Comparison of ENCODE assay signal across 16 cellular contexts in genomic region chr2:108106746-108107145, GRCh38.
"Had no signal": no experiment of that assay in that cellular context is flagged by ENCODE, and none has a peak within 500 bp of the region (broad histone marks: within the 10 kb centered on the region; RNA-seq: fewer than 3 reads in every experiment).

No MANE protein-coding gene starts in this region.

- DNase-seq: activated CD4-positive, CD25-positive, alpha-beta regulatory T cell treated with anti-CD3 and anti-CD28 coated beads, Interleukin-2, amount 50 U/mL, for 72 hours; activated naive CD4-positive, alpha-beta T cell treated with anti-CD3 and anti-CD28 coated beads, Interleukin-2, amount 50 U/mL, for 16 hours; endodermal cell; gastrocnemius medialis; heart right ventricle; immature natural killer cell; lower lobe of right lung; right cardiac atrium; small intestine; stimulated activated CD4-positive, alpha-beta T cell treated with anti-CD3 and anti-CD28 coated beads, Interleukin-4, amount 100 ng/mL, for 24 hours; stimulated activated naive CD4-positive, alpha-beta T cell; T1000; tibial artery had no signal

- H3K4me3 ChIP-seq: gastrocnemius medialis, heart right ventricle, lower lobe of right lung, prostate gland, tibial artery had no signal

- H3K36me3 Mint-ChIP-seq: immature natural killer cell, mesothelial cell of epicardium had no signal

- H3K27ac Mint-ChIP-seq: activated T-helper 17 cell treated with anti-CD3 and anti-CD28 coated beads, Interleukin-2, amount 50 U/mL, for 72 hours; endodermal cell; immature natural killer cell; mesothelial cell of epicardium had no signal

- H3K4me3 Mint-ChIP-seq: activated T-helper 17 cell treated with anti-CD3 and anti-CD28 coated beads, Interleukin-2, amount 50 U/mL, for 72 hours; endodermal cell; immature natural killer cell; mesothelial cell of epicardium had no signal

- H3K4me1 Mint-ChIP-seq: activated T-helper 17 cell treated with anti-CD3 and anti-CD28 coated beads, Interleukin-2, amount 50 U/mL, for 72 hours; mesothelial cell of epicardium had no signal

- H3K36me3 ChIP-seq: gastrocnemius medialis, heart right ventricle, lower lobe of right lung, prostate gland, tibial artery had no signal

- H3K27me3 ChIP-seq: tibial artery had no signal
